ENCODE assay signal across 23 cellular contexts in the genomic region with DNA sequence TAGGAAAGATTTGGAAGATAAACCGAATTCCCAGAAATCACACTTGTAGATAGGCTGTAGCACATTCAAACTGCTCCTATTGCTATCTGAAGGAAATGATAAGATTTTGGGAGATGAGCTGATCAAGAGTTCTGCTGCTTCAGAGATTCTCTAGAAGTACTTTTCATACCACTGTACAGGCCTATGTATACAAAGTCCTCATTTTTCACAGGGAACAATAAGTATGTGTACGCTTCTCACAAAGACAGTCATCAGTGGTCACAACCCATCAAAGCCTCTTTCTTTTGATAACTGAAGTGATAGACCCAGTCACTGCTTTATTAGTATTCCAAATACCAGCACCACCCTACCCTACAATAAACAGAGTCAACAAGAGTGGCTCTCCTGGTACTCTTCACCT.
"Had no signal": no experiment of that assay in that cellular context is flagged by ENCODE, and none has a peak within 500 bp of the region (broad histone marks: within the 10 kb centered on the region; RNA-seq: fewer than 3 reads in every experiment).

No MANE protein-coding gene starts in this region.

- H3K27me3 Mint-ChIP-seq: activated B cell treated with CpG ODN at 0.5 μM for 24 hours; activated CD8-positive, alpha-beta T cell treated with anti-CD3 and anti-CD28 coated beads for 36 hours; stimulated activated naive B cell treated with anti-CD40 and anti-IgM and Interleukin-4, amounts not matched to agents 10 μg/mL and 1 μg/mL and 100 μg/mL, for 72 hours had no signal

- H3K27me3 ChIP-seq: stomach, testis, transverse colon had no signal

- H3K27ac Mint-ChIP-seq: activated B cell treated with CpG ODN at 0.5 μM for 24 hours; activated CD8-positive, alpha-beta T cell treated with anti-CD3 and anti-CD28 coated beads for 36 hours; activated naive CD4-positive, alpha-beta T cell treated with anti-CD3 and anti-CD28 coated beads, Interleukin-2, amount 50 U/mL, for 24 hours; activated T-helper 2 cell treated with anti-CD3 and anti-CD28 coated beads, Interferon-gamma antibody, Interleukin-2, Interleukin-4, amounts not matched to agents 10 μg/mL and 5 μg/mL and 100 μg/mL, durations not matched to agents 14 hours and 24 hours and 36 hours; mesothelial cell of epicardium; naive thymus-derived CD4-positive, alpha-beta T cell; T-helper 2 cell treated with Interferon-gamma antibody and Interleukin-4, amounts not matched to agents 5 μg/mL and 100 μg/mL, for 36 hours had no signal

- H3K4me3 Mint-ChIP-seq: activated B cell treated with CpG ODN at 0.5 μM for 24 hours; activated CD8-positive, alpha-beta T cell treated with anti-CD3 and anti-CD28 coated beads for 36 hours; activated naive CD4-positive, alpha-beta T cell treated with anti-CD3 and anti-CD28 coated beads, Interleukin-2, amount 50 U/mL, for 24 hours; mesothelial cell of epicardium; naive thymus-derived CD4-positive, alpha-beta T cell; stimulated activated naive B cell treated with anti-CD40 and anti-IgM and Interleukin-4, amounts not matched to agents 10 μg/mL and 1 μg/mL and 100 μg/mL, for 72 hours; T-helper 2 cell treated with Interferon-gamma antibody and Interleukin-4, amounts not matched to agents 5 μg/mL and 100 μg/mL, for 36 hours had no signal

- ATAC-seq: activated CD8-positive, alpha-beta T cell treated with anti-CD3 and anti-CD28 coated beads for 36 hours; naive thymus-derived CD4-positive, alpha-beta T cell; right cardiac atrium; stimulated activated naive B cell treated with anti-CD40 and anti-IgM and Interleukin-4, amounts not matched to agents 10 μg/mL and 1 μg/mL and 100 μg/mL, for 72 hours had no signal

- H3K4me1 Mint-ChIP-seq: activated B cell treated with CpG ODN at 0.5 μM for 24 hours; activated naive CD4-positive, alpha-beta T cell treated with anti-CD3 and anti-CD28 coated beads, Interleukin-2, amount 50 U/mL, for 24 hours; naive thymus-derived CD4-positive, alpha-beta T cell; stimulated activated naive B cell treated with anti-CD40 and anti-IgM and Interleukin-4, amounts not matched to agents 10 μg/mL and 1 μg/mL and 100 μg/mL, for 72 hours had no signal

- H3K27ac ChIP-seq: coronary artery, left ventricle myocardium inferior, parathyroid adenoma, stomach, testis, transverse colon had no signal

- DNase-seq: activated B cell treated with CpG ODN at 0.5 μM for 24 hours; activated CD4-positive, alpha-beta T cell treated with anti-CD3 and anti-CD28 coated beads, Interleukin-2, amount 50 U/mL, for 1 hour; activated CD8-positive, alpha-beta T cell treated with anti-CD3 and anti-CD28 coated beads for 36 hours; activated T-cell treated with anti-CD3 and anti-CD28 coated beads, Interleukin-2, amount 50 U/mL, for 48 hours; cerebellar nuclear complex; foreskin fibroblast; left ventricle myocardium inferior; naive thymus-derived CD4-positive, alpha-beta T cell; right cardiac atrium; stimulated activated CD4-positive, alpha-beta T cell treated with anti-CD3 and anti-CD28 coated beads, Interleukin-15, amount 100 ng/mL, for 24 hours; stimulated activated CD4-positive, alpha-beta T cell treated with anti-CD3 and anti-CD28 coated beads, Interleukin-2, amount 100 ng/mL, for 24 hours; stimulated activated naive B cell treated with anti-CD40 and anti-IgM and Interleukin-4, amounts not matched to agents 10 μg/mL and 1 μg/mL and 100 μg/mL, for 72 hours; stomach; T-helper 1 cell; testis; transverse colon had no signal

- H3K4me3 ChIP-seq: coronary artery, left ventricle myocardium inferior, lung, stomach, testis, transverse colon had no signal

- H3K9me3 Mint-ChIP-seq: activated naive CD4-positive, alpha-beta T cell treated with anti-CD3 and anti-CD28 coated beads, Interleukin-2, amount 50 U/mL, for 24 hours had no signal
